Comparison of ENCODE assay signal across 10 cellular contexts in the genomic region with DNA sequence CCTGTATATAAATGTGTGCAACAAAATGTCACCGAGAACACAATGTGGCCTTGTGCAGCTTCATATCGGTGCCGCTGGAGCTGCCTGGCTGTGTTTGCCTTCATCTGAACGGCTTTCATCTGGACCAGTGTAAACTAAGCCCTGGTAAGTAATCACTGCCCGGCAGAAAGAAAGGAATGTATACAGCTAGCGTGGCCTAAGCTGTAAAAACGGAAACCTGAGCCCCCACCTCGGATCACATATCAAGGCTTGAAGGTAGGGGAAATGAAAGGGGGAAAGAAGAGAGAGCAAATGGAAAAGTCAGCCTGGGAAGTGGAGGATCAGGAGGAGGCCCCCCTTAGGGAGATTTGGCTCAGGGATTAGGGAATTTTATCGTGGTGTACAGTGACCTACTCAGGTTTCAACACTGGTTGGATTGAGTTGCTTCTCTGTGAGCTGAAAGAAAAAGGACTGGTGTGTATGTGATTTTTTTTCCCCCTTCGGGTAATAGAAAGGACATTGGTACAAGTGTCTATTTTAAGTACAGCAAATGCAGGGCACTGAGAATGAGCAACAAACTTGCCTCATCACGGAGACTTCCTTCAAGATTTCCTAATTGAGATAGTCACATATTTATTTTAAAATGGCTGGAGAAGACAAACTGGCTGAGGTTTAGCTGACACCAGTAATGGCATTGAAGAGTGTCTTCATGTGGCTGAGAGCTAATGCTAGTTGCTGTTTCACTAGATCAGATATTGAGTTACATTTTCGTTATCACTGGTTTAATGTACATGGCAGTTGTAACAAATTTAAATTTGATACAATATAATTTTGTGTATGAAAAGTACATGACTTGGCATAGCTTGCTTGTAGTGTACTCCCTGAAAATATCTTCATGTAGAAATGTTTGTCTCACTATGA. TPM values are rescaled to one million over a fixed set of nuclear protein-coding genes. Genes with fewer than 3 reads are reported as not detected.
A peak's percentile ranks its signal among the peaks of the same experiment; 100 is the strongest.
DNase-seq lines count a peak whose midpoint lies in the region; ATAC-seq and TF ChIP-seq lines count a peak whose summit lies in the region.
"Had no signal": no experiment of that assay in that cellular context is flagged by ENCODE, and none has a peak within 500 bp of the region (broad histone marks: within the 10 kb centered on the region; RNA-seq: fewer than 3 reads in every experiment).

No MANE protein-coding gene starts in this region.

- no peak for ATAC-seq in activated T-cell treated with anti-CD3 and anti-CD28 coated beads, Interleukin-2, amount 50 U/mL, for 72 hours (replicated peaks in 1 of 2)
- no peak for ATAC-seq in GM18858 (IDR thresholded peaks at IDR 0.05; ENCODE audit: unreplicated experiment)

- H3K4me1 Mint-ChIP-seq in activated T-cell treated with anti-CD3 and anti-CD28 coated beads, Interleukin-2, amount 50 U/mL, for 72 hours (ENCODE audit: low read depth): peaks cover 20% of the 10 kb centered on the region

- no peaks in the 10 kb centered on the region for H3K9me3 Mint-ChIP-seq in activated T-cell treated with anti-CD3 and anti-CD28 coated beads, Interleukin-2, amount 50 U/mL, for 72 hours

- TF ChIP-seq CTCF in choroid plexus epithelial cell (conservative IDR thresholded peaks at IDR 0.05; ENCODE audit: low read depth, low read length): no peak

- no peak overlapping the region for H3K4me3 Mint-ChIP-seq in activated T-cell treated with anti-CD3 and anti-CD28 coated beads, Interleukin-2, amount 50 U/mL, for 72 hours
- H3K4me3 Mint-ChIP-seq: activated naive CD8-positive, alpha-beta T cell had no signal

- DNase-seq in DMS 273 (lab: John Stamatoyannopoulos, UW; ENCODE audit: unreplicated experiment) (peak; percentile 71), NCI-H2107 treated with DMSO at 0.1 percent for 48 hours (lab: John Stamatoyannopoulos, UW; ENCODE audit: unreplicated experiment) (peak; percentile 82), choroid plexus epithelial cell (ENCODE audit: low read depth) (peak; percentile 51), myocyte (ENCODE audit: low read depth) (peak; percentile 46), activated gamma-delta T cell (lab: John Stamatoyannopoulos, UW) (no peak), DMS114 treated with DMSO at 0.1 percent for 48 hours (lab: John Stamatoyannopoulos, UW; ENCODE audit: unreplicated experiment) (no peak)
- no peak for DNase-seq in activated T-cell treated with anti-CD3 and anti-CD28 coated beads, Interleukin-2, amount 50 U/mL, for 72 hours
- DNase-seq: stimulated activated CD4-positive, alpha-beta T cell treated with anti-CD3 and anti-CD28 coated beads, Interleukin-4, amount 100 ng/mL, for 24 hours had no signal

- H3K27me3 Mint-ChIP-seq in activated T-cell treated with anti-CD3 and anti-CD28 coated beads, Interleukin-2, amount 50 U/mL, for 72 hours (ENCODE audit: low read depth): peaks cover 23% of the 10 kb centered on the region

- H3K36me3 Mint-ChIP-seq in activated T-cell treated with anti-CD3 and anti-CD28 coated beads, Interleukin-2, amount 50 U/mL, for 72 hours (ENCODE audit: insufficient read depth in 2 of 2): peaks cover 4 to 5% of the 10 kb centered on the region in 2 donors
- H3K36me3 Mint-ChIP-seq: activated naive CD8-positive, alpha-beta T cell had no signal

- peak overlapping the region; percentile 37 for H3K4me3 ChIP-seq in choroid plexus epithelial cell (ENCODE audit: low read depth, low read length)

- H3K27ac Mint-ChIP-seq in activated T-cell treated with anti-CD3 and anti-CD28 coated beads, Interleukin-2, amount 50 U/mL, for 72 hours: no peak overlapping the region
- H3K27ac Mint-ChIP-seq: activated naive CD8-positive, alpha-beta T cell had no signal

RNA-seq across cellular contexts. Expression of a gene that starts 3.5 kb away (rescaled TPM):
- total RNA-seq in myocyte: 0.21 and 0.42 TPM in 2 replicates
- 2.3 TPM for polyA plus RNA-seq in myocyte (2012)
- under 1 TPM; 0.44 to 0.91 TPM for total RNA-seq in activated T-cell treated with anti-CD3 and anti-CD28 coated beads, Interleukin-2, amount 50 U/mL, for 72 hours

RNA-seq across cellular contexts. Expression of a gene that starts 34.0 kb away (rescaled TPM):
- 11.6 and 87.6 TPM in 2 replicates for total RNA-seq in myocyte
- polyA plus RNA-seq in myocyte (2012): 9.6 TPM
- total RNA-seq in activated T-cell treated with anti-CD3 and anti-CD28 coated beads, Interleukin-2, amount 50 U/mL, for 72 hours: 10 to 100 TPM; 12.1 to 14.3 TPM

Comparison
In these comparisons a context has a peak if more than half of its experiments do, and no peak if none do; other contexts are left out.
1. DNase-seq: peak in DMS 273 (single experiment), NCI-H2107 treated with DMSO at 0.1 percent for 48 hours (single experiment), choroid plexus epithelial cell (single experiment) and myocyte (single experiment); none in activated gamma-delta T cell (single experiment), activated T-cell treated with anti-CD3 and anti-CD28 coated beads, Interleukin-2, amount 50 U/mL, for 72 hours (0 of 2) and DMS114 treated with DMSO at 0.1 percent for 48 hours (single experiment).